8 cellular contexts compared by ENCODE assay signal in genomic region chr10:73773152-73773879, GRCh38. TPM values are rescaled to one million over a fixed set of nuclear protein-coding genes. Genes with fewer than 3 reads are reported as not detected.
DNase-seq lines count a peak whose midpoint lies in the region; ATAC-seq lines count a peak whose summit lies in the region.

No MANE protein-coding gene starts in this region.

- peak; percentile 1 for ATAC-seq in HG03025 (IDR thresholded peaks at IDR 0.05; ENCODE audit: low FRiP score, unreplicated experiment)
- no peak for ATAC-seq in stimulated activated memory B cell treated with anti-CD40 and anti-IgM and Interleukin-4, amounts not matched to agents 10 μg/mL and 1 μg/mL and 100 μg/mL, for 72 hours
- no peak for ATAC-seq in GM18873 (IDR thresholded peaks at IDR 0.05; ENCODE audit: low FRiP score, unreplicated experiment)
- ATAC-seq in HG02642 (IDR thresholded peaks at IDR 0.05; ENCODE audit: poor library complexity, unreplicated experiment), result no peak
- ATAC-seq in HG03439 (IDR thresholded peaks at IDR 0.05; ENCODE audit: unreplicated experiment), result no peak

- no peaks in the 10 kb centered on the region for H3K27me3 Mint-ChIP-seq in activated naive CD4-positive, alpha-beta T cell treated with anti-CD3 and anti-CD28 coated beads, Interleukin-2, amount 50 U/mL, for 24 hours
- no peaks in the 10 kb centered on the region for H3K27me3 Mint-ChIP-seq in stimulated activated memory B cell treated with anti-CD40 and anti-IgM and Interleukin-4, amounts not matched to agents 10 μg/mL and 1 μg/mL and 100 μg/mL, for 72 hours

- peaks cover 61% of the 10 kb centered on the region for H3K4me1 Mint-ChIP-seq in activated naive CD4-positive, alpha-beta T cell treated with anti-CD3 and anti-CD28 coated beads, Interleukin-2, amount 50 U/mL, for 24 hours
- H3K4me1 Mint-ChIP-seq in stimulated activated memory B cell treated with anti-CD40 and anti-IgM and Interleukin-4, amounts not matched to agents 10 μg/mL and 1 μg/mL and 100 μg/mL, for 72 hours, result peaks cover 43% of the 10 kb centered on the region

- peak overlapping the region; percentile 89 for H3K27ac Mint-ChIP-seq in activated naive CD4-positive, alpha-beta T cell treated with anti-CD3 and anti-CD28 coated beads, Interleukin-2, amount 50 U/mL, for 24 hours
- peak overlapping the region; percentile 75 for H3K27ac Mint-ChIP-seq in stimulated activated memory B cell treated with anti-CD40 and anti-IgM and Interleukin-4, amounts not matched to agents 10 μg/mL and 1 μg/mL and 100 μg/mL, for 72 hours

- peak overlapping the region; percentile 94 for H3K4me3 Mint-ChIP-seq in activated naive CD4-positive, alpha-beta T cell treated with anti-CD3 and anti-CD28 coated beads, Interleukin-2, amount 50 U/mL, for 24 hours
- peak overlapping the region; percentile 80 for H3K4me3 Mint-ChIP-seq in stimulated activated memory B cell treated with anti-CD40 and anti-IgM and Interleukin-4, amounts not matched to agents 10 μg/mL and 1 μg/mL and 100 μg/mL, for 72 hours

- H3K9me3 Mint-ChIP-seq in activated naive CD4-positive, alpha-beta T cell treated with anti-CD3 and anti-CD28 coated beads, Interleukin-2, amount 50 U/mL, for 24 hours, result no peaks in the 10 kb centered on the region
- H3K9me3 Mint-ChIP-seq in stimulated activated memory B cell treated with anti-CD40 and anti-IgM and Interleukin-4, amounts not matched to agents 10 μg/mL and 1 μg/mL and 100 μg/mL, for 72 hours, result no peaks in the 10 kb centered on the region

- peaks cover 16% of the 10 kb centered on the region for H3K36me3 Mint-ChIP-seq in activated naive CD4-positive, alpha-beta T cell treated with anti-CD3 and anti-CD28 coated beads, Interleukin-2, amount 50 U/mL, for 24 hours
- peaks cover 48% of the 10 kb centered on the region for H3K36me3 Mint-ChIP-seq in stimulated activated memory B cell treated with anti-CD40 and anti-IgM and Interleukin-4, amounts not matched to agents 10 μg/mL and 1 μg/mL and 100 μg/mL, for 72 hours

- peaks cover 2% of the 10 kb centered on the region for H3K9me3 ChIP-seq in iPS-18c (ENCODE audit: control insufficient read depth, insufficient read depth, low read length)

- H3K4me3 ChIP-seq in iPS-18c (ENCODE audit: insufficient read depth, low read depth, low read length), result peak overlapping the region; percentile 97

- DNase-seq in Daoy (ENCODE audit: low read depth), result peak; percentile 6

RNA-seq across cellular contexts. Expression of gene CHCHD1, which starts 8.5 kb away (rescaled TPM):
- total RNA-seq in Daoy (2014; rRNA removed; shearing (Covaris generic)), result 31.0 and 32.3 TPM in 2 replicates

RNA-seq across cellular contexts. Expression of gene ZSWIM8, which starts 12.1 kb away (rescaled TPM):
- total RNA-seq in Daoy (2014; rRNA removed; shearing (Covaris generic)), result 26.8 and 27.1 TPM in 2 replicates

RNA-seq across cellular contexts. Expression of gene SEC24C, which starts 29.1 kb away (rescaled TPM):
- total RNA-seq in Daoy (2014; rRNA removed; shearing (Covaris generic)), result 30.2 and 40.3 TPM in 2 replicates

RNA-seq across cellular contexts. Expression of gene NDST2, which starts 38.1 kb away (rescaled TPM):
- 3.5 and 5.7 TPM in 2 replicates for total RNA-seq in Daoy (2014; rRNA removed; shearing (Covaris generic))
